Comparison of ENCODE assay signal across 1 cellular context in genomic region chr10:110499796-110500514, GRCh38.
TF ChIP-seq lines count a peak whose summit lies in the region.

No MANE protein-coding gene starts in this region.

TF ChIP-seq in GM23338, 12 proteins besides CTCF, POLR2A, EP300 and RAD21 (continued from another document):
- TF ChIP-seq, protein P1, sequence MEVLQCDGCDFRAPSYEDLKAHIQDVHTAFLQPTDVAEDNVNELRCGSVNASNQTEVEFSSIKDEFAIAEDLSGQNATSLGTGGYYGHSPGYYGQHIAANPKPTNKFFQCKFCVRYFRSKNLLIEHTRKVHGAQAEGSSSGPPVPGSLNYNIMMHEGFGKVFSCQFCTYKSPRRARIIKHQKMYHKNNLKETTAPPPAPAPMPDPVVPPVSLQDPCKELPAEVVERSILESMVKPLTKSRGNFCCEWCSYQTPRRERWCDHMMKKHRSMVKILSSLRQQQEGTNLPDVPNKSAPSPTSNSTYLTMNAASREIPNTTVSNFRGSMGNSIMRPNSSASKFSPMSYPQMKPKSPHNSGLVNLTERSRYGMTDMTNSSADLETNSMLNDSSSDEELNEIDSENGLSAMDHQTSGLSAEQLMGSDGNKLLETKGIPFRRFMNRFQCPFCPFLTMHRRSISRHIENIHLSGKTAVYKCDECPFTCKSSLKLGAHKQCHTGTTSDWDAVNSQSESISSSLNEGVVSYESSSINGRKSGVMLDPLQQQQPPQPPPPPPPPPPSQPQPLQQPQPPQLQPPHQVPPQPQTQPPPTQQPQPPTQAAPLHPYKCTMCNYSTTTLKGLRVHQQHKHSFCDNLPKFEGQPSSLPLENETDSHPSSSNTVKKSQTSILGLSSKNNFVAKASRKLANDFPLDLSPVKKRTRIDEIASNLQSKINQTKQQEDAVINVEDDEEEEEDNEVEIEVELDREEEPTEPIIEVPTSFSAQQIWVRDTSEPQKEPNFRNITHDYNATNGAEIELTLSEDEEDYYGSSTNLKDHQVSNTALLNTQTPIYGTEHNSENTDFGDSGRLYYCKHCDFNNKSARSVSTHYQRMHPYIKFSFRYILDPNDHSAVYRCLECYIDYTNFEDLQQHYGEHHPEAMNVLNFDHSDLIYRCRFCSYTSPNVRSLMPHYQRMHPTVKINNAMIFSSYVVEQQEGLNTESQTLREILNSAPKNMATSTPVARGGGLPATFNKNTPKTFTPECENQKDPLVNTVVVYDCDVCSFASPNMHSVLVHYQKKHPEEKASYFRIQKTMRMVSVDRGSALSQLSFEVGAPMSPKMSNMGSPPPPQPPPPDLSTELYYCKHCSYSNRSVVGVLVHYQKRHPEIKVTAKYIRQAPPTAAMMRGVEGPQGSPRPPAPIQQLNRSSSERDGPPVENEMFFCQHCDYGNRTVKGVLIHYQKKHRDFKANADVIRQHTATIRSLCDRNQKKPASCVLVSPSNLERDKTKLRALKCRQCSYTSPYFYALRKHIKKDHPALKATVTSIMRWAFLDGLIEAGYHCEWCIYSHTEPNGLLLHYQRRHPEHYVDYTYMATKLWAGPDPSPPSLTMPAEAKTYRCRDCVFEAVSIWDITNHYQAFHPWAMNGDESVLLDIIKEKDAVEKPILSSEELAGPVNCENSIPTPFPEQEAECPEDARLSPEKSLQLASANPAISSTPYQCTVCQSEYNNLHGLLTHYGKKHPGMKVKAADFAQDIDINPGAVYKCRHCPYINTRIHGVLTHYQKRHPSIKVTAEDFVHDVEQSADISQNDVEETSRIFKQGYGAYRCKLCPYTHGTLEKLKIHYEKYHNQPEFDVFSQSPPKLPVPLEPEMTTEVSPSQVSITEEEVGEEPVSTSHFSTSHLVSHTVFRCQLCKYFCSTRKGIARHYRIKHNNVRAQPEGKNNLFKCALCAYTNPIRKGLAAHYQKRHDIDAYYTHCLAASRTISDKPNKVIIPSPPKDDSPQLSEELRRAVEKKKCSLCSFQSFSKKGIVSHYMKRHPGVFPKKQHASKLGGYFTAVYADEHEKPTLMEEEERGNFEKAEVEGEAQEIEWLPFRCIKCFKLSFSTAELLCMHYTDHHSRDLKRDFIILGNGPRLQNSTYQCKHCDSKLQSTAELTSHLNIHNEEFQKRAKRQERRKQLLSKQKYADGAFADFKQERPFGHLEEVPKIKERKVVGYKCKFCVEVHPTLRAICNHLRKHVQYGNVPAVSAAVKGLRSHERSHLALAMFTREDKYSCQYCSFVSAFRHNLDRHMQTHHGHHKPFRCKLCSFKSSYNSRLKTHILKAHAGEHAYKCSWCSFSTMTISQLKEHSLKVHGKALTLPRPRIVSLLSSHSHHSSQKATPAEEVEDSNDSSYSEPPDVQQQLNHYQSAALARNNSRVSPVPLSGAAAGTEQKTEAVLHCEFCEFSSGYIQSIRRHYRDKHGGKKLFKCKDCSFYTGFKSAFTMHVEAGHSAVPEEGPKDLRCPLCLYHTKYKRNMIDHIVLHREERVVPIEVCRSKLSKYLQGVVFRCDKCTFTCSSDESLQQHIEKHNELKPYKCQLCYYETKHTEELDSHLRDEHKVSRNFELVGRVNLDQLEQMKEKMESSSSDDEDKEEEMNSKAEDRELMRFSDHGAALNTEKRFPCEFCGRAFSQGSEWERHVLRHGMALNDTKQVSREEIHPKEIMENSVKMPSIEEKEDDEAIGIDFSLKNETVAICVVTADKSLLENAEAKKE (CRISPR knock-in tag; IDR thresholded peaks at IDR 0.05), result no peak
- no peak for TF ChIP-seq NANOG (IDR thresholded peaks at IDR 0.05; ENCODE audit: borderline replicate concordance)
- TF ChIP-seq ZNF114 (CRISPR knock-in tag; IDR thresholded peaks at IDR 0.05), result no peak
- no peak for TF ChIP-seq JUNB (IDR thresholded peaks at IDR 0.05; ENCODE audit: unreplicated experiment)
- no peak for TF ChIP-seq ETS1 (IDR thresholded peaks at IDR 0.05)
- no peak for TF ChIP-seq CREB1 (CRISPR knock-in tag; IDR thresholded peaks at IDR 0.05; ENCODE audit: low read depth)
- TF ChIP-seq ZNF331 (CRISPR knock-in tag; IDR thresholded peaks at IDR 0.05; ENCODE audit: low read depth), result no peak
- no peak for TF ChIP-seq POLR2AphosphoS5 (IDR thresholded peaks at IDR 0.05; ENCODE audit: low read depth)
- no peak for TF ChIP-seq STAT1 (IDR thresholded peaks at IDR 0.05; ENCODE audit: unreplicated experiment)
- no peak for TF ChIP-seq EZH2 (IDR thresholded peaks at IDR 0.05; ENCODE audit: low read depth, unreplicated experiment)
